ENCODE assay signal across 11 cellular contexts in genomic region chr6:27593200-27593818, GRCh38.
DNase-seq lines count a peak whose midpoint lies in the region; ATAC-seq and TF ChIP-seq lines count a peak whose summit lies in the region.
"Had no signal": no experiment of that assay in that cellular context is flagged by ENCODE, and none has a peak within 500 bp of the region (broad histone marks: within the 10 kb centered on the region; RNA-seq: fewer than 3 reads in every experiment).

No MANE protein-coding gene starts in this region.

- intact Hi-C loops in heart right ventricle (cut with DNase I) = no loop called here
- intact Hi-C loops in posterior cingulate gyrus (cut with DNase I) = no loop called here

- H3K36me3 ChIP-seq in cardiac muscle cell (no peaks in the 10 kb centered on the region), heart right ventricle (no peaks in the 10 kb centered on the region), ectodermal cell (ENCODE audit: control insufficient read depth, insufficient read depth, low read length) (no peaks in the 10 kb centered on the region)

- H3K9me3 ChIP-seq in cardiac muscle cell (ENCODE audit: low read depth) (no peaks in the 10 kb centered on the region), heart right ventricle (no peaks in the 10 kb centered on the region), ectodermal cell (ENCODE audit: control insufficient read depth, low read length) (no peaks in the 10 kb centered on the region)

- 9 to 13% methylated on average over 19 of the region's 19 CpGs for WGBS in heart right ventricle, 2 donors
- WGBS in ectodermal cell, 2 experiments = 5 to 7% methylated on average over 18 to 19 of the region's 19 CpGs

- TF ChIP-seq CTCF in cardiac muscle cell (IDR thresholded peaks at IDR 0.05; ENCODE audit: low read depth, low read length) (no peak), heart right ventricle (IDR thresholded peaks at IDR 0.05) (no peak), HL-60 (IDR thresholded peaks at IDR 0.05; ENCODE audit: insufficient read depth, low read length) (no peak)

- peaks cover 66% of the 10 kb centered on the region for H3K27me3 ChIP-seq in cardiac muscle cell
- H3K27me3 ChIP-seq in heart right ventricle = peaks cover 10 to 100% (median 88%) of the 10 kb centered on the region in 7 donors
- no peaks in the 10 kb centered on the region for H3K27me3 ChIP-seq in HL-60 (ENCODE audit: insufficient read depth, poor library complexity, severe bottlenecking)
- H3K27me3 ChIP-seq in ectodermal cell (ENCODE audit: control insufficient read depth, insufficient read depth, low read length, poor library complexity, severe bottlenecking) = peaks cover 45% of the 10 kb centered on the region

- ATAC-seq in heart right ventricle = no peak

- no peaks in the 10 kb centered on the region for H3K4me1 ChIP-seq in cardiac muscle cell (ENCODE audit: low read depth)
- H3K4me1 ChIP-seq in heart right ventricle = peaks cover 0 to 10% (median 0%) of the 10 kb centered on the region in 9 donors
- no peaks in the 10 kb centered on the region for H3K4me1 ChIP-seq in ectodermal cell (ENCODE audit: control insufficient read depth, insufficient read depth, low read length)

- no peak for DNase-seq in cardiac muscle cell (ENCODE audit: low read depth in 1 of 2, low spot score in 1 of 2)
- no peak for DNase-seq in heart right ventricle
- peak in 1 of 2 experiments; percentile 17 for DNase-seq in HL-60 (ENCODE audit: low read depth in 1 of 2, low spot score in 1 of 2)
- no peak for DNase-seq in A172 (ENCODE audit: low spot score)
- no peak for DNase-seq in NK-92 treated with Interleukin-12 subunit alpha and Interleukin-12 subunit beta, amount 100 ng/mL, for 24 hours (lab: John Stamatoyannopoulos, UW)
- DNase-seq in stimulated activated CD8-positive, alpha-beta memory T cell treated with anti-CD3 and anti-CD28 coated beads, Interleukin-4, amount 100 ng/mL, for 48 hours = no peak
- DNase-seq in posterior cingulate gyrus = no peak
- DNase-seq: CD8-positive, alpha-beta T cell; NCI-H1048 had no signal

- no peak overlapping the region for H3K27ac ChIP-seq in cardiac muscle cell
- no peak overlapping the region for H3K27ac ChIP-seq in heart right ventricle
- H3K27ac ChIP-seq in HL-60 (replicated peaks) = no peak overlapping the region
- H3K27ac ChIP-seq in ectodermal cell (ENCODE audit: insufficient read depth, low read depth, low read length, poor library complexity, severe bottlenecking) = no peak overlapping the region
- H3K27ac ChIP-seq: VCaP had no signal

- H3K4me3 ChIP-seq in cardiac muscle cell = peak overlapping the region; percentile 48
- no peak overlapping the region for H3K4me3 ChIP-seq in heart right ventricle
- peak overlapping the region; percentile 28 for H3K4me3 ChIP-seq in HL-60 (replicated peaks; ENCODE audit: insufficient read depth, low read length)
- H3K4me3 ChIP-seq in ectodermal cell (ENCODE audit: insufficient read depth, low read depth, low read length) = peak overlapping the region; percentile 50

Comparison
In these comparisons a context has a peak if more than half of its experiments do, and no peak if none do; other contexts are left out.
1. H3K4me3 ChIP-seq: peak in cardiac muscle cell (single experiment), HL-60 (single experiment) and ectodermal cell (single experiment); none in heart right ventricle (0 of 10).